28 cellular contexts compared by ENCODE assay signal in genomic region chr16:31704138-31704537, GRCh38.
"Had no signal": no experiment of that assay in that cellular context is flagged by ENCODE, and none has a peak within 500 bp of the region (broad histone marks: within the 10 kb centered on the region; RNA-seq: fewer than 3 reads in every experiment).

No MANE protein-coding gene starts in this region.

- H3K27ac Mint-ChIP-seq: nephron progenitor cell had no signal

- H3K4me3 ChIP-seq: coronary artery, esophagus muscularis mucosa, gastroesophageal sphincter, heart left ventricle, hepatocyte, pancreas, smooth muscle cell, suprapubic skin, transverse colon, upper lobe of right lung, uterus had no signal

- H3K27me3 ChIP-seq: esophagus muscularis mucosa, foreskin keratinocyte, gastroesophageal sphincter, hepatocyte, pancreas, suprapubic skin, transverse colon, upper lobe of right lung, uterus had no signal

- H3K9me3 Mint-ChIP-seq: naive thymus-derived CD4-positive, alpha-beta T cell; nephron progenitor cell; stimulated activated naive CD8-positive, alpha-beta T cell treated with anti-CD3 and anti-CD28 coated beads, Interleukin-15, amount 100 ng/mL, for 72 hours had no signal

- H3K36me3 ChIP-seq: uterus had no signal

- H2AFZ ChIP-seq: hepatocyte had no signal

- H3K4me1 ChIP-seq: foreskin keratinocyte, uterus had no signal

- H3K27me3 Mint-ChIP-seq: stimulated activated naive CD8-positive, alpha-beta T cell treated with anti-CD3 and anti-CD28 coated beads, Interleukin-15, amount 100 ng/mL, for 72 hours had no signal

- DNase-seq: dermis blood vessel endothelial cell; effector memory CD4-positive, alpha-beta T cell; foreskin keratinocyte; heart left ventricle; kidney; mammary epithelial cell; mesendoderm; midbrain; naive thymus-derived CD4-positive, alpha-beta T cell; nephron progenitor cell; occipital lobe; retina; stimulated activated CD4-positive, alpha-beta T cell treated with anti-CD3 and anti-CD28 coated beads, Interleukin-12 subunit alpha, Interleukin-12 subunit beta, amount 100 ng/mL, for 4 hours; stimulated activated CD4-positive, alpha-beta T cell treated with anti-CD3 and anti-CD28 coated beads, Interleukin-1b, Interleukin-23, amount 100 ng/mL, for 48 hours; stimulated activated CD4-positive, alpha-beta T cell treated with anti-CD3 and anti-CD28 coated beads, Interleukin-4, amount 100 ng/mL, for 1 hour; stimulated activated CD8-positive, alpha-beta memory T cell treated with anti-CD3 and anti-CD28 coated beads, Interleukin-4, amount 100 ng/mL, for 48 hours; stimulated activated naive CD4-positive, alpha-beta T cell; stimulated activated naive CD8-positive, alpha-beta T cell treated with anti-CD3 and anti-CD28 coated beads, Interleukin-15, amount 100 ng/mL, for 72 hours; transverse colon; upper lobe of right lung; uterus had no signal

- H3K9me3 ChIP-seq: esophagus muscularis mucosa, gastroesophageal sphincter, heart left ventricle, pancreas, suprapubic skin, transverse colon, upper lobe of right lung, uterus had no signal

- H3K4me3 Mint-ChIP-seq: naive thymus-derived CD4-positive, alpha-beta T cell; nephron progenitor cell; stimulated activated naive CD8-positive, alpha-beta T cell treated with anti-CD3 and anti-CD28 coated beads, Interleukin-15, amount 100 ng/mL, for 72 hours had no signal

- H3K27ac ChIP-seq: coronary artery, esophagus muscularis mucosa, foreskin keratinocyte, gastroesophageal sphincter, heart left ventricle, hepatocyte, pancreas, suprapubic skin, transverse colon, upper lobe of right lung, uterus had no signal

- H3K4me2 ChIP-seq: hepatocyte, smooth muscle cell had no signal
